In the genomic region with DNA sequence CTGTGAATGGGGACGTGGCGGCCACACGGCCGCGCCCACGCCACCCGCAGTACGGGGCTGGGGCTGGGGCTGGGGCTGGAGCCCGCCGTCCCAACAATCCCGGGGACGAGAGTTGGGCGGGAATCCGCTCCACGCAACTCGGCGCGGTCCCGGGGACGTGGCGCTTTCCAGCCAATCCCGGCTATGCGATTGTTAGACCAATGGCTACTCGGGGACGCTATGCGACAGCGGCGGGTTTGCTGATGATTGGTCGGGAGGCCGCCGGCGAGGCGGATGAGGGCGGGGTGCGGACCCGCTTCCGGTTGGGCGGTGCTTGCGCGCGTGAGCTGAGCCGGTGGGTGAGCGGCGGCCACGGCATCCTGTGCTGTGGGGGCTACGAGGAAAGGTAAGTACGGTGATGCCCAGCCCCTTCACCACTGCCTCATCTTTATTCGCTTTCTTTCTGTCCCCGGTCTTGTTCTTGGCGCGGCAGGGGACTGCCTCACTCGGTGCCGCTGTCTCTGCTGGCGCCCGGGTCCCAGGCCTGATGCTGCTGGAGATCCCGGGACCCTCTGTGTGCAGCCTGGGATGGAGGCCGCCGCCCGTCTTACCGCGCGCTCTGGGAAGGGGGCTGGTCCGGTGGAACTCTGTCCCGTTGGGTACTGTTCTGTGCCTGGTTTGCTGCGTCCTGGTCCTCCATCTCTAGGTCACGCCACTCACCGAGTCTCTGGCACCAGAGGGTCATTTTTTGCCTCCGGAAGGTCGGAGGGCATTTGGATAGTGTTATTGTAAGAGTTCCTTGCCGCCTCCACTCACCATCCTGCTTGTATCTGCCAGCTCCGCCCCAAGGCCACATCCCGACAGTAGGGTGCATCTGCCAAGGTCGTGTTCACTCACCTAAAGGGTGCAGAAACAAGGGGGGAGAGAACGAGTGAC, we compare ENCODE assay signal across 1 cellular context.
TF ChIP-seq lines count a peak whose summit lies in the region.

A gene (plus strand): TSS at position 312 of the 915 bp plus-strand sequence. CDS start 9,225 bp downstream, outside the sequence.

TF ChIP-seq in HepG2, 621 proteins besides CTCF, POLR2A, EP300 and RAD21 (continued from another document and continues in another):
- TF ChIP-seq, protein P1, sequence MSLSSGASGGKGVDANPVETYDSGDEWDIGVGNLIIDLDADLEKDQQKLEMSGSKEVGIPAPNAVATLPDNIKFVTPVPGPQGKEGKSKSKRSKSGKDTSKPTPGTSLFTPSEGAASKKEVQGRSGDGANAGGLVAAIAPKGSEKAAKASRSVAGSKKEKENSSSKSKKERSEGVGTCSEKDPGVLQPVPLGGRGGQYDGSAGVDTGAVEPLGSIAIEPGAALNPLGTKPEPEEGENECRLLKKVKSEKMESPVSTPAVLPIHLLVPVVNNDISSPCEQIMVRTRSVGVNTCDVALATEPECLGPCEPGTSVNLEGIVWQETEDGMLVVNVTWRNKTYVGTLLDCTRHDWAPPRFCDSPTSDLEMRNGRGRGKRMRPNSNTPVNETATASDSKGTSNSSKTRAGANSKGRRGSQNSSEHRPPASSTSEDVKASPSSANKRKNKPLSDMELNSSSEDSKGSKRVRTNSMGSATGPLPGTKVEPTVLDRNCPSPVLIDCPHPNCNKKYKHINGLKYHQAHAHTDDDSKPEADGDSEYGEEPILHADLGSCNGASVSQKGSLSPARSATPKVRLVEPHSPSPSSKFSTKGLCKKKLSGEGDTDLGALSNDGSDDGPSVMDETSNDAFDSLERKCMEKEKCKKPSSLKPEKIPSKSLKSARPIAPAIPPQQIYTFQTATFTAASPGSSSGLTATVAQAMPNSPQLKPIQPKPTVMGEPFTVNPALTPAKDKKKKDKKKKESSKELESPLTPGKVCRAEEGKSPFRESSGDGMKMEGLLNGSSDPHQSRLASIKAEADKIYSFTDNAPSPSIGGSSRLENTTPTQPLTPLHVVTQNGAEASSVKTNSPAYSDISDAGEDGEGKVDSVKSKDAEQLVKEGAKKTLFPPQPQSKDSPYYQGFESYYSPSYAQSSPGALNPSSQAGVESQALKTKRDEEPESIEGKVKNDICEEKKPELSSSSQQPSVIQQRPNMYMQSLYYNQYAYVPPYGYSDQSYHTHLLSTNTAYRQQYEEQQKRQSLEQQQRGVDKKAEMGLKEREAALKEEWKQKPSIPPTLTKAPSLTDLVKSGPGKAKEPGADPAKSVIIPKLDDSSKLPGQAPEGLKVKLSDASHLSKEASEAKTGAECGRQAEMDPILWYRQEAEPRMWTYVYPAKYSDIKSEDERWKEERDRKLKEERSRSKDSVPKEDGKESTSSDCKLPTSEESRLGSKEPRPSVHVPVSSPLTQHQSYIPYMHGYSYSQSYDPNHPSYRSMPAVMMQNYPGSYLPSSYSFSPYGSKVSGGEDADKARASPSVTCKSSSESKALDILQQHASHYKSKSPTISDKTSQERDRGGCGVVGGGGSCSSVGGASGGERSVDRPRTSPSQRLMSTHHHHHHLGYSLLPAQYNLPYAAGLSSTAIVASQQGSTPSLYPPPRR (CRISPR knock-in tag; IDR thresholded peaks at IDR 0.05; ENCODE audit: borderline replicate concordance) = no peak
- TF ChIP-seq, protein P2, sequence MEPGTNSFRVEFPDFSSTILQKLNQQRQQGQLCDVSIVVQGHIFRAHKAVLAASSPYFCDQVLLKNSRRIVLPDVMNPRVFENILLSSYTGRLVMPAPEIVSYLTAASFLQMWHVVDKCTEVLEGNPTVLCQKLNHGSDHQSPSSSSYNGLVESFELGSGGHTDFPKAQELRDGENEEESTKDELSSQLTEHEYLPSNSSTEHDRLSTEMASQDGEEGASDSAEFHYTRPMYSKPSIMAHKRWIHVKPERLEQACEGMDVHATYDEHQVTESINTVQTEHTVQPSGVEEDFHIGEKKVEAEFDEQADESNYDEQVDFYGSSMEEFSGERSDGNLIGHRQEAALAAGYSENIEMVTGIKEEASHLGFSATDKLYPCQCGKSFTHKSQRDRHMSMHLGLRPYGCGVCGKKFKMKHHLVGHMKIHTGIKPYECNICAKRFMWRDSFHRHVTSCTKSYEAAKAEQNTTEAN (CRISPR knock-in tag; conservative IDR thresholded peaks at IDR 0.05) = 0 out of 2 replicates have a peak, but pooled peaks have one; percentile 26
- TF ChIP-seq SMARCC2 (IDR thresholded peaks at IDR 0.05) = no peak
- 0 out of 2 replicates have a peak, but pooled peaks have one; percentile 76 for TF ChIP-seq ZNF737 (CRISPR knock-in tag; IDR thresholded peaks at IDR 0.05; ENCODE audit: borderline replicate concordance)
- TF ChIP-seq RXRB (CRISPR knock-in tag; IDR thresholded peaks at IDR 0.05; ENCODE audit: borderline replicate concordance) = peak; percentile 43; the same call in 1 of the 2 replicates
- peak; percentile 35; the same call in 1 of the 2 replicates for TF ChIP-seq HDAC2 (CRISPR knock-in tag; IDR thresholded peaks at IDR 0.05)
- TF ChIP-seq, protein P3, sequence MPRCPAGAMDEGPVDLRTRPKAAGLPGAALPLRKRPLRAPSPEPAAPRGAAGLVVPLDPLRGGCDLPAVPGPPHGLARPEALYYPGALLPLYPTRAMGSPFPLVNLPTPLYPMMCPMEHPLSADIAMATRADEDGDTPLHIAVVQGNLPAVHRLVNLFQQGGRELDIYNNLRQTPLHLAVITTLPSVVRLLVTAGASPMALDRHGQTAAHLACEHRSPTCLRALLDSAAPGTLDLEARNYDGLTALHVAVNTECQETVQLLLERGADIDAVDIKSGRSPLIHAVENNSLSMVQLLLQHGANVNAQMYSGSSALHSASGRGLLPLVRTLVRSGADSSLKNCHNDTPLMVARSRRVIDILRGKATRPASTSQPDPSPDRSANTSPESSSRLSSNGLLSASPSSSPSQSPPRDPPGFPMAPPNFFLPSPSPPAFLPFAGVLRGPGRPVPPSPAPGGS (CRISPR knock-in tag; IDR thresholded peaks at IDR 0.05) = no peak
- TF ChIP-seq, protein P4, sequence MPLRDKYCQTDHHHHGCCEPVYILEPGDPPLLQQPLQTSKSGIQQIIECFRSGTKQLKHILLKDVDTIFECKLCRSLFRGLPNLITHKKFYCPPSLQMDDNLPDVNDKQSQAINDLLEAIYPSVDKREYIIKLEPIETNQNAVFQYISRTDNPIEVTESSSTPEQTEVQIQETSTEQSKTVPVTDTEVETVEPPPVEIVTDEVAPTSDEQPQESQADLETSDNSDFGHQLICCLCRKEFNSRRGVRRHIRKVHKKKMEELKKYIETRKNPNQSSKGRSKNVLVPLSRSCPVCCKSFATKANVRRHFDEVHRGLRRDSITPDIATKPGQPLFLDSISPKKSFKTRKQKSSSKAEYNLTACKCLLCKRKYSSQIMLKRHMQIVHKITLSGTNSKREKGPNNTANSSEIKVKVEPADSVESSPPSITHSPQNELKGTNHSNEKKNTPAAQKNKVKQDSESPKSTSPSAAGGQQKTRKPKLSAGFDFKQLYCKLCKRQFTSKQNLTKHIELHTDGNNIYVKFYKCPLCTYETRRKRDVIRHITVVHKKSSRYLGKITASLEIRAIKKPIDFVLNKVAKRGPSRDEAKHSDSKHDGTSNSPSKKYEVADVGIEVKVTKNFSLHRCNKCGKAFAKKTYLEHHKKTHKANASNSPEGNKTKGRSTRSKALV (CRISPR knock-in tag; IDR thresholded peaks at IDR 0.05) = 0 out of 2 replicates have a peak, but pooled peaks have one; percentile 33
- TF ChIP-seq GLI4 (CRISPR knock-in tag; IDR thresholded peaks at IDR 0.05; ENCODE audit: borderline replicate concordance) = no peak
- no peak for TF ChIP-seq ZNF44 (CRISPR knock-in tag; IDR thresholded peaks at IDR 0.05)
- TF ChIP-seq, protein P5, sequence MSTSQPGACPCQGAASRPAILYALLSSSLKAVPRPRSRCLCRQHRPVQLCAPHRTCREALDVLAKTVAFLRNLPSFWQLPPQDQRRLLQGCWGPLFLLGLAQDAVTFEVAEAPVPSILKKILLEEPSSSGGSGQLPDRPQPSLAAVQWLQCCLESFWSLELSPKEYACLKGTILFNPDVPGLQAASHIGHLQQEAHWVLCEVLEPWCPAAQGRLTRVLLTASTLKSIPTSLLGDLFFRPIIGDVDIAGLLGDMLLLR (CRISPR knock-in tag; IDR thresholded peaks at IDR 0.05) = peak; percentile 36; the same call in 1 of the 2 replicates
- no peak for TF ChIP-seq KDM3A (CRISPR knock-in tag; IDR thresholded peaks at IDR 0.05; ENCODE audit: low read depth)
- TF ChIP-seq MAF1 (CRISPR knock-in tag; IDR thresholded peaks at IDR 0.05; ENCODE audit: borderline replicate concordance) = 0 out of 2 replicates have a peak, but pooled peaks have one; percentile 67
- TF ChIP-seq, protein P6, sequence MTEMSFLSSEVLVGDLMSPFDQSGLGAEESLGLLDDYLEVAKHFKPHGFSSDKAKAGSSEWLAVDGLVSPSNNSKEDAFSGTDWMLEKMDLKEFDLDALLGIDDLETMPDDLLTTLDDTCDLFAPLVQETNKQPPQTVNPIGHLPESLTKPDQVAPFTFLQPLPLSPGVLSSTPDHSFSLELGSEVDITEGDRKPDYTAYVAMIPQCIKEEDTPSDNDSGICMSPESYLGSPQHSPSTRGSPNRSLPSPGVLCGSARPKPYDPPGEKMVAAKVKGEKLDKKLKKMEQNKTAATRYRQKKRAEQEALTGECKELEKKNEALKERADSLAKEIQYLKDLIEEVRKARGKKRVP (CRISPR knock-in tag; IDR thresholded peaks at IDR 0.05) = 0 out of 4 replicates have a peak, but pooled peaks of 1 of the 2 experiments have one; percentile 1
- TF ChIP-seq ZNF713 (CRISPR knock-in tag; IDR thresholded peaks at IDR 0.05) = no peak
- TF ChIP-seq, protein P7, sequence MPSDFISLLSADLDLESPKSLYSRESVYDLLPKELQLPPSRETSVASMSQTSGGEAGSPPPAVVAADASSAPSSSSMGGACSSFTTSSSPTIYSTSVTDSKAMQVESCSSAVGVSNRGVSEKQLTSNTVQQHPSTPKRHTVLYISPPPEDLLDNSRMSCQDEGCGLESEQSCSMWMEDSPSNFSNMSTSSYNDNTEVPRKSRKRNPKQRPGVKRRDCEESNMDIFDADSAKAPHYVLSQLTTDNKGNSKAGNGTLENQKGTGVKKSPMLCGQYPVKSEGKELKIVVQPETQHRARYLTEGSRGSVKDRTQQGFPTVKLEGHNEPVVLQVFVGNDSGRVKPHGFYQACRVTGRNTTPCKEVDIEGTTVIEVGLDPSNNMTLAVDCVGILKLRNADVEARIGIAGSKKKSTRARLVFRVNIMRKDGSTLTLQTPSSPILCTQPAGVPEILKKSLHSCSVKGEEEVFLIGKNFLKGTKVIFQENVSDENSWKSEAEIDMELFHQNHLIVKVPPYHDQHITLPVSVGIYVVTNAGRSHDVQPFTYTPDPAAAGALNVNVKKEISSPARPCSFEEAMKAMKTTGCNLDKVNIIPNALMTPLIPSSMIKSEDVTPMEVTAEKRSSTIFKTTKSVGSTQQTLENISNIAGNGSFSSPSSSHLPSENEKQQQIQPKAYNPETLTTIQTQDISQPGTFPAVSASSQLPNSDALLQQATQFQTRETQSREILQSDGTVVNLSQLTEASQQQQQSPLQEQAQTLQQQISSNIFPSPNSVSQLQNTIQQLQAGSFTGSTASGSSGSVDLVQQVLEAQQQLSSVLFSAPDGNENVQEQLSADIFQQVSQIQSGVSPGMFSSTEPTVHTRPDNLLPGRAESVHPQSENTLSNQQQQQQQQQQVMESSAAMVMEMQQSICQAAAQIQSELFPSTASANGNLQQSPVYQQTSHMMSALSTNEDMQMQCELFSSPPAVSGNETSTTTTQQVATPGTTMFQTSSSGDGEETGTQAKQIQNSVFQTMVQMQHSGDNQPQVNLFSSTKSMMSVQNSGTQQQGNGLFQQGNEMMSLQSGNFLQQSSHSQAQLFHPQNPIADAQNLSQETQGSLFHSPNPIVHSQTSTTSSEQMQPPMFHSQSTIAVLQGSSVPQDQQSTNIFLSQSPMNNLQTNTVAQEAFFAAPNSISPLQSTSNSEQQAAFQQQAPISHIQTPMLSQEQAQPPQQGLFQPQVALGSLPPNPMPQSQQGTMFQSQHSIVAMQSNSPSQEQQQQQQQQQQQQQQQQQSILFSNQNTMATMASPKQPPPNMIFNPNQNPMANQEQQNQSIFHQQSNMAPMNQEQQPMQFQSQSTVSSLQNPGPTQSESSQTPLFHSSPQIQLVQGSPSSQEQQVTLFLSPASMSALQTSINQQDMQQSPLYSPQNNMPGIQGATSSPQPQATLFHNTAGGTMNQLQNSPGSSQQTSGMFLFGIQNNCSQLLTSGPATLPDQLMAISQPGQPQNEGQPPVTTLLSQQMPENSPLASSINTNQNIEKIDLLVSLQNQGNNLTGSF (CRISPR knock-in tag; IDR thresholded peaks at IDR 0.05) = peak; percentile 52; the same call in 1 of the 2 replicates
- TF ChIP-seq ZMYM2 (CRISPR knock-in tag; IDR thresholded peaks at IDR 0.05) = no peak
- no peak for TF ChIP-seq SRF (IDR thresholded peaks at IDR 0.05; ENCODE audit: low read depth, low read length)
- TF ChIP-seq ZNF614 (CRISPR knock-in tag; IDR thresholded peaks at IDR 0.05; ENCODE audit: borderline replicate concordance) = no peak
- TF ChIP-seq NPAS2 (CRISPR knock-in tag; IDR thresholded peaks at IDR 0.05; ENCODE audit: borderline replicate concordance) = no peak
- TF ChIP-seq ZNF253 (CRISPR knock-in tag; IDR thresholded peaks at IDR 0.05; ENCODE audit: borderline replicate concordance) = no peak
- TF ChIP-seq FOXJ3 (CRISPR knock-in tag; IDR thresholded peaks at IDR 0.05; ENCODE audit: borderline replicate concordance) = no peak
- TF ChIP-seq ZBTB21 (CRISPR knock-in tag; IDR thresholded peaks at IDR 0.05) = no peak
- TF ChIP-seq ZNF782 (CRISPR knock-in tag; IDR thresholded peaks at IDR 0.05; ENCODE audit: borderline replicate concordance) = peak; percentile 72; the same call in 1 of the 2 replicates
- TF ChIP-seq ZBTB42 (CRISPR knock-in tag; IDR thresholded peaks at IDR 0.05) = peak; percentile 78; the same call in 1 of the 2 replicates
- no peak for TF ChIP-seq TOPORS (CRISPR knock-in tag; IDR thresholded peaks at IDR 0.05)
- TF ChIP-seq ZSCAN31 (CRISPR knock-in tag; IDR thresholded peaks at IDR 0.05; ENCODE audit: low read depth) = no peak; the same call in 1 of the 2 replicates
- TF ChIP-seq, protein P8, sequence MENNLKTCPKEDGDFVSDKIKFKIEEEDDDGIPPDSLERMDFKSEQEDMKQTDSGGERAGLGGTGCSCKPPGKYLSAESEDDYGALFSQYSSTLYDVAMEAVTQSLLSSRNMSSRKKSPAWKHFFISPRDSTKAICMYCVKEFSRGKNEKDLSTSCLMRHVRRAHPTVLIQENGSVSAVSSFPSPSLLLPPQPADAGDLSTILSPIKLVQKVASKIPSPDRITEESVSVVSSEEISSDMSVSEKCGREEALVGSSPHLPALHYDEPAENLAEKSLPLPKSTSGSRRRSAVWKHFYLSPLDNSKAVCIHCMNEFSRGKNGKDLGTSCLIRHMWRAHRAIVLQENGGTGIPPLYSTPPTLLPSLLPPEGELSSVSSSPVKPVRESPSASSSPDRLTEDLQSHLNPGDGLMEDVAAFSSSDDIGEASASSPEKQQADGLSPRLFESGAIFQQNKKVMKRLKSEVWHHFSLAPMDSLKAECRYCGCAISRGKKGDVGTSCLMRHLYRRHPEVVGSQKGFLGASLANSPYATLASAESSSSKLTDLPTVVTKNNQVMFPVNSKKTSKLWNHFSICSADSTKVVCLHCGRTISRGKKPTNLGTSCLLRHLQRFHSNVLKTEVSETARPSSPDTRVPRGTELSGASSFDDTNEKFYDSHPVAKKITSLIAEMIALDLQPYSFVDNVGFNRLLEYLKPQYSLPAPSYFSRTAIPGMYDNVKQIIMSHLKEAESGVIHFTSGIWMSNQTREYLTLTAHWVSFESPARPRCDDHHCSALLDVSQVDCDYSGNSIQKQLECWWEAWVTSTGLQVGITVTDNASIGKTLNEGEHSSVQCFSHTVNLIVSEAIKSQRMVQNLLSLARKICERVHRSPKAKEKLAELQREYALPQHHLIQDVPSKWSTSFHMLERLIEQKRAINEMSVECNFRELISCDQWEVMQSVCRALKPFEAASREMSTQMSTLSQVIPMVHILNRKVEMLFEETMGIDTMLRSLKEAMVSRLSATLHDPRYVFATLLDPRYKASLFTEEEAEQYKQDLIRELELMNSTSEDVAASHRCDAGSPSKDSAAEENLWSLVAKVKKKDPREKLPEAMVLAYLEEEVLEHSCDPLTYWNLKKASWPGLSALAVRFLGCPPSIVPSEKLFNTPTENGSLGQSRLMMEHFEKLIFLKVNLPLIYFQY (CRISPR knock-in tag; IDR thresholded peaks at IDR 0.05; ENCODE audit: borderline replicate concordance) = peak; percentile 54; the same call in 1 of the 2 replicates
- no peak for TF ChIP-seq PCBP1 (IDR thresholded peaks at IDR 0.05; ENCODE audit: borderline replicate concordance, low read depth, low read length)
- no peak for TF ChIP-seq MBNL3 (CRISPR knock-in tag; conservative IDR thresholded peaks at IDR 0.05)
- TF ChIP-seq SOX5 (CRISPR knock-in tag; IDR thresholded peaks at IDR 0.05; ENCODE audit: borderline replicate concordance) = peak; percentile 31; the same call in 1 of the 2 replicates
